8 cellular contexts compared by ENCODE assay signal in genomic region chr3:197599089-197599765, GRCh38. TPM values are rescaled to one million over a fixed set of nuclear protein-coding genes. Genes with fewer than 3 reads are reported as not detected.
DNase-seq lines count a peak whose midpoint lies in the region; ATAC-seq and TF ChIP-seq lines count a peak whose summit lies in the region.

No MANE protein-coding gene starts in this region.

- H3K4me3 Mint-ChIP-seq in nephron progenitor cell: peak overlapping the region; percentile 49

- H3K9me3 Mint-ChIP-seq in nephron progenitor cell: peaks cover 20% of the 10 kb centered on the region

- in situ Hi-C loops in ACHN (cut with HindIII; ENCODE audit: low pct_ligation_motif_present, low pct_unique_long_range_greater_than_20kb, low sequenced_read_pairs): no loop called here

- no peaks in the 10 kb centered on the region for H3K27me3 ChIP-seq in esophagus squamous epithelium

- H3K36me3 Mint-ChIP-seq in nephron progenitor cell (ENCODE audit: low read depth): peaks cover 26% of the 10 kb centered on the region

- H3K9me3 ChIP-seq in esophagus squamous epithelium: no peaks in the 10 kb centered on the region

- H3K27ac Mint-ChIP-seq in nephron progenitor cell: peak overlapping the region; percentile 39

- H3K27me3 Mint-ChIP-seq in nephron progenitor cell (ENCODE audit: low read depth, poor library complexity): no peaks in the 10 kb centered on the region

- H3K27ac ChIP-seq in esophagus squamous epithelium: peak overlapping the region; percentile 22 to 39 (median 32)

- peaks cover 0 to 14% (median 0%) of the 10 kb centered on the region in 3 donors for H3K36me3 ChIP-seq in esophagus squamous epithelium

- H3K4me3 ChIP-seq in esophagus squamous epithelium: peak overlapping the region; percentile 10 to 29 (median 21)

- DNase-seq in ACHN (peak; percentile 61), HuH-7 (ENCODE audit: low spot score) (peak; percentile 82), esophagus squamous epithelium (lab: John Stamatoyannopoulos, UW) (no peak), nephron progenitor cell (peak; percentile 82), stromal cell of bone marrow (ENCODE audit: low read depth) (peak; percentile 57), NCI-H446 (lab: John Stamatoyannopoulos, UW) (no peak)
- peak; percentile 48 for DNase-seq in activated CD8-positive, alpha-beta memory T cell treated with anti-CD3 and anti-CD28 coated beads, Interleukin-2, amount 50 U/mL, for 24 hours (ENCODE audit: extremely low read depth)

- peaks cover 9 to 26% (median 16%) of the 10 kb centered on the region in 3 donors for H3K4me1 ChIP-seq in esophagus squamous epithelium

- TF ChIP-seq CTCF in esophagus squamous epithelium (IDR thresholded peaks at IDR 0.05): peak; percentile 75 to 89 (median 86)
- peak; percentile 88 for TF ChIP-seq CTCF in nephron progenitor cell (IDR thresholded peaks at IDR 0.05)

- intact Hi-C loops in esophagus squamous epithelium (cut with DNase I): no loop called here

- ATAC-seq in GM19328 (IDR thresholded peaks at IDR 0.05; ENCODE audit: unreplicated experiment): peak; percentile 84

- H3K4me1 Mint-ChIP-seq in nephron progenitor cell: peaks cover 45% of the 10 kb centered on the region

- 18 to 28% methylated on average over 11 to 14 of the region's 22 CpGs for WGBS in esophagus squamous epithelium, 2 donors

- TF ChIP-seq POLR2A in esophagus squamous epithelium (IDR thresholded peaks at IDR 0.05): no peak

RNA-seq across cellular contexts. Expression of gene BDH1, which starts 43.5 kb away (rescaled TPM):
- total RNA-seq in esophagus squamous epithelium: 10 to 100 TPM; 44.4 to 60.6 (median 52.2) TPM

Comparison
In these comparisons a context has a peak if more than half of its experiments do, and no peak if none do; other contexts are left out.
1. DNase-seq: peak in ACHN (single experiment), HuH-7 (single experiment), activated CD8-positive, alpha-beta memory T cell treated with anti-CD3 and anti-CD28 coated beads, Interleukin-2, amount 50 U/mL, for 24 hours (single experiment), nephron progenitor cell (single experiment) and stromal cell of bone marrow (single experiment); none in esophagus squamous epithelium (single experiment) and NCI-H446 (0 of 2).